In the genomic region with DNA sequence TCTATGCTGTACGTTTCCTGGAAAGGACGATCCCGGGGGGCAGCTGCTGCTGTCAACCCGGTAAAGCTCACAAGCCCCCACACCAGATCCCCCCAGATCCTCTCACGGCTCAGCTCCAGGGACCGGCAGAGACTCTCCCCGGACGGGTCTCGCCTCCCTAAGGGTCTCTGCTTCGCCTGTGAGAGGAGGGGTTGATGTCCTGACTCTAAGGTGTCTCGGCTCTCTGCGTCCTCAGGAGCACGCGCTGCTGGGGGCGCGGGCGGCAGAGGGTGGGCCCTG, we compare ENCODE assay signal across 1 cellular context.
TF ChIP-seq lines count a peak whose summit lies in the region.

No MANE protein-coding gene starts in this region.

TF ChIP-seq in neural cell, 6 proteins besides CTCF, POLR2A, EP300 and RAD21 (continued from another document):
- TF ChIP-seq REST (IDR thresholded peaks at IDR 0.05; ENCODE audit: borderline replicate concordance) (no peak), SMC3 (conservative IDR thresholded peaks at IDR 0.05; ENCODE audit: poor library complexity) (no peak), TAF1 (IDR thresholded peaks at IDR 0.05; ENCODE audit: low read depth) (no peak)
